Comparison of ENCODE assay signal across 33 cellular contexts in the genomic region with DNA sequence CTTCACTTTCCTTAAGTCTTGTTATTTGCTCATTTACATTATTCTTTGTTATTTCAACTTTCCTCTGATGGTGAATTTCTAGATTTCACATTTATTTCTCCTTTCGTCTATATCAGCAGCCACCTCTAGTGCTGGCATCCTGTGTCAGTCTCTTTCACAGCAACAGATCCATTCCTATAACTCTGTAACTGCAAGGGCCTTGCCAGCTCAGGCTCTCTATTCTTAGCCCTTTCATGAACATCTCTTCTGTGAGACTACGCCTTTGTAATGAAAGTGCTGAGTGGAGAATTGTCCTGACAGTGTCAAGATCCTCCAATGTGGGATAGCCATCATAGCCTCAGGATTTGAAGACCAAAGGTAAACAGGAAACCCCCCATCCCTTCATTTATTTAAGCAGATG. TPM values are rescaled to one million over a fixed set of nuclear protein-coding genes. Genes with fewer than 3 reads are reported as not detected.
"Had no signal": no experiment of that assay in that cellular context is flagged by ENCODE, and none has a peak within 500 bp of the region (broad histone marks: within the 10 kb centered on the region; RNA-seq: fewer than 3 reads in every experiment).

No MANE protein-coding gene starts in this region.

- H3K27ac ChIP-seq: body of pancreas, coronary artery, esophagus muscularis mucosa, foreskin keratinocyte, gastrocnemius medialis, heart left ventricle had no signal

- H3K27me3 ChIP-seq: body of pancreas had no signal

- H3K4me1 ChIP-seq: foreskin keratinocyte had no signal

- H3K9me3 ChIP-seq: body of pancreas, esophagus muscularis mucosa, gastrocnemius medialis, heart left ventricle had no signal

- H3K36me3 Mint-ChIP-seq: activated CD4-positive, alpha-beta memory T cell treated with anti-CD3 and anti-CD28 coated beads for 36 hours; activated CD8-positive, alpha-beta memory T cell treated with anti-CD3 and anti-CD28 coated beads, Interleukin-2, amount 10 ng/mL, durations not matched to agents 7 days and 5 days; activated naive CD8-positive, alpha-beta T cell had no signal

- H3K27ac Mint-ChIP-seq: activated CD4-positive, alpha-beta memory T cell treated with anti-CD3 and anti-CD28 coated beads for 36 hours; activated CD4-positive, alpha-beta T cell treated with anti-CD3 and anti-CD28 coated beads for 36 hours; activated CD4-positive, alpha-beta T cell treated with anti-CD3 and anti-CD28 coated beads, Interleukin-2, amount 10 ng/mL, durations not matched to agents 24 days and 14 days; activated CD8-positive, alpha-beta memory T cell treated with anti-CD3 and anti-CD28 coated beads, Interleukin-2, amount 10 ng/mL, durations not matched to agents 7 days and 5 days; activated CD8-positive, alpha-beta T cell treated with anti-CD3 and anti-CD28 coated beads, Interleukin-2, amount 10 ng/mL, durations not matched to agents 7 days and 5 days; activated naive CD8-positive, alpha-beta T cell; activated T-helper 1 cell treated with anti-CD3 and anti-CD28 coated beads, Interleukin-12 subunit alpha, Interleukin-12 subunit beta, Interleukin-2, Interleukin-4 antibody, amounts not matched to agents 30 ng/mL and 10 ng/mL and 1 ng/mL, durations not matched to agents 14 hours and 24 hours and 36 hours; dendritic cell treated with granulocyte-macrophage colony-stimulating factor and Interleukin-4, amounts not matched to agents 40 ng/mL and 50 ng/mL, for 4 days; effector memory CD8-positive, alpha-beta T cell had no signal

- H3K36me3 ChIP-seq: esophagus muscularis mucosa, gastrocnemius medialis, heart left ventricle had no signal

- H3K4me3 Mint-ChIP-seq: activated CD4-positive, alpha-beta memory T cell treated with anti-CD3 and anti-CD28 coated beads for 36 hours; activated CD4-positive, alpha-beta T cell treated with anti-CD3 and anti-CD28 coated beads for 36 hours; activated CD4-positive, alpha-beta T cell treated with anti-CD3 and anti-CD28 coated beads, Interleukin-2, amount 10 ng/mL, durations not matched to agents 24 days and 14 days; activated CD8-positive, alpha-beta memory T cell treated with anti-CD3 and anti-CD28 coated beads, Interleukin-2, amount 10 ng/mL, durations not matched to agents 7 days and 5 days; activated CD8-positive, alpha-beta T cell treated with anti-CD3 and anti-CD28 coated beads, Interleukin-2, amount 10 ng/mL, durations not matched to agents 7 days and 5 days; activated naive CD8-positive, alpha-beta T cell; activated T-helper 1 cell treated with anti-CD3 and anti-CD28 coated beads, Interleukin-12 subunit alpha, Interleukin-12 subunit beta, Interleukin-2, Interleukin-4 antibody, amounts not matched to agents 30 ng/mL and 10 ng/mL and 1 ng/mL, durations not matched to agents 14 hours and 24 hours and 36 hours; dendritic cell treated with granulocyte-macrophage colony-stimulating factor and Interleukin-4, amounts not matched to agents 40 ng/mL and 50 ng/mL, for 4 days; effector memory CD8-positive, alpha-beta T cell had no signal

- H3K9me3 Mint-ChIP-seq: activated CD4-positive, alpha-beta memory T cell treated with anti-CD3 and anti-CD28 coated beads for 36 hours; dendritic cell treated with granulocyte-macrophage colony-stimulating factor and Interleukin-4, amounts not matched to agents 40 ng/mL and 50 ng/mL, for 4 days; effector memory CD8-positive, alpha-beta T cell had no signal

- DNase-seq: activated CD4-positive, alpha-beta memory T cell treated with anti-CD3 and anti-CD28 coated beads for 36 hours; activated CD4-positive, alpha-beta T cell treated with anti-CD3 and anti-CD28 coated beads for 36 hours; activated CD4-positive, alpha-beta T cell treated with anti-CD3 and anti-CD28 coated beads, Interleukin-2, amount 10 ng/mL, durations not matched to agents 24 days and 14 days; activated CD4-positive, CD25-positive, alpha-beta regulatory T cell; activated CD4-positive, CD25-positive, alpha-beta regulatory T cell treated with anti-CD3 and anti-CD28 coated beads, Interleukin-2, amount 50 U/mL, for 72 hours; activated CD8-positive, alpha-beta memory T cell treated with anti-CD3 and anti-CD28 coated beads, Interleukin-2, amount 10 ng/mL, durations not matched to agents 7 days and 5 days; activated CD8-positive, alpha-beta memory T cell treated with anti-CD3 and anti-CD28 coated beads, Interleukin-2, amount 50 U/mL, for 4 hours; activated CD8-positive, alpha-beta T cell treated with anti-CD3 and anti-CD28 coated beads, Interleukin-2, amount 10 ng/mL, durations not matched to agents 7 days and 5 days; activated gamma-delta T cell treated with Interleukin-2 at 50 U/mL for 16 hours; activated naive CD4-positive, alpha-beta T cell treated with anti-CD3 and anti-CD28 coated beads, Interleukin-2, amount 50 U/mL, for 16 hours; activated naive CD4-positive, alpha-beta T cell treated with Interleukin-2 at 50 U/mL for 16 hours; activated T-cell treated with anti-CD3 and anti-CD28 coated beads, Interleukin-2, amount 50 U/mL, for 1 hour; activated T-cell treated with anti-CD3 and anti-CD28 coated beads, Interleukin-2, amount 50 U/mL, for 48 hours; amniotic stem cell; aorta; body of pancreas; central memory CD4-positive, alpha-beta T cell; cerebellar nuclear complex; effector CD4-positive, alpha-beta T cell; effector memory CD8-positive, alpha-beta T cell; erythroblast; gastrocnemius medialis; glutamatergic neuron; heart left ventricle; T-helper 2 cell had no signal

- ATAC-seq: activated CD4-positive, alpha-beta T cell treated with anti-CD3 and anti-CD28 coated beads for 36 hours; activated CD8-positive, alpha-beta memory T cell treated with anti-CD3 and anti-CD28 coated beads, Interleukin-2, amount 10 ng/mL, durations not matched to agents 7 days and 5 days; activated CD8-positive, alpha-beta T cell treated with anti-CD3 and anti-CD28 coated beads, Interleukin-2, amount 10 ng/mL, durations not matched to agents 7 days and 5 days; body of pancreas; effector memory CD8-positive, alpha-beta T cell; foreskin keratinocyte; gastrocnemius medialis; heart left ventricle had no signal

- H3K4me3 ChIP-seq: body of pancreas, coronary artery, esophagus muscularis mucosa, gastrocnemius medialis, heart left ventricle had no signal

RNA-seq across cellular contexts. Expression of a gene that starts 3.9 kb away (rescaled TPM):
- total RNA-seq: activated CD4-positive, alpha-beta memory T cell treated with anti-CD3 and anti-CD28 coated beads for 36 hours; activated CD4-positive, alpha-beta T cell treated with anti-CD3 and anti-CD28 coated beads for 36 hours; activated CD4-positive, alpha-beta T cell treated with anti-CD3 and anti-CD28 coated beads, Interleukin-2, amount 10 ng/mL, durations not matched to agents 24 days and 14 days; activated CD8-positive, alpha-beta memory T cell treated with anti-CD3 and anti-CD28 coated beads for 36 hours; activated CD8-positive, alpha-beta memory T cell treated with anti-CD3 and anti-CD28 coated beads, Interleukin-2, amount 10 ng/mL, durations not matched to agents 7 days and 5 days; activated CD8-positive, alpha-beta T cell treated with anti-CD3 and anti-CD28 coated beads, Interleukin-2, amount 10 ng/mL, durations not matched to agents 7 days and 5 days; activated T-helper 1 cell treated with anti-CD3 and anti-CD28 coated beads, Interleukin-12 subunit alpha, Interleukin-12 subunit beta, Interleukin-2, Interleukin-4 antibody, amounts not matched to agents 30 ng/mL and 10 ng/mL and 1 ng/mL, durations not matched to agents 14 hours and 24 hours and 36 hours; aorta; foreskin keratinocyte; gastrocnemius medialis; T-helper 1 cell treated with Interleukin-12 subunit alpha and Interleukin-12 subunit beta and Interleukin-4 antibody, amounts not matched to agents 30 ng/mL and 1 ng/mL, for 36 hours had no signal
